Comparison of ENCODE assay signal across 8 cellular contexts in genomic region chr21:28521932-28522826, GRCh38.
DNase-seq lines count a peak whose midpoint lies in the region; TF ChIP-seq lines count a peak whose summit lies in the region.

No MANE protein-coding gene starts in this region.

- DNase-seq in ELR (ENCODE audit: low read depth) (peak; percentile 41), dedifferentiated amniotic fluid mesenchymal stem cell (ENCODE audit: extremely low spot score) (peak; percentile 56), myocyte (ENCODE audit: low read depth) (peak; percentile 45), midbrain (lab: John Stamatoyannopoulos, UW) (no peak), ovary (no peak)
- peak; percentile 9 for DNase-seq in Jurkat, Clone E6-1 (ENCODE audit: low read depth, low spot score)
- DNase-seq in effector CD8-positive, alpha-beta T cell (lab: John Stamatoyannopoulos, UW): no peak
- no peak for DNase-seq in stimulated activated CD4-positive, alpha-beta T cell treated with anti-CD3 and anti-CD28 coated beads, Interleukin-2, amount 100 ng/mL, for 48 hours

- WGBS in ovary, 3 donors: 16 to 29% (median 20%) methylated on average over 10 of the region's 10 CpGs

- intact Hi-C loops in ovary (cut with DNase I): no loop called here

- no peak for TF ChIP-seq EP300 in ovary (IDR thresholded peaks at IDR 0.05)

- no peaks in the 10 kb centered on the region for H3K9me3 ChIP-seq in ovary

- H3K36me3 ChIP-seq in ovary: no peaks in the 10 kb centered on the region

- no peaks in the 10 kb centered on the region for H3K27me3 ChIP-seq in ovary

- no peak for TF ChIP-seq CTCF in ovary (IDR thresholded peaks at IDR 0.05)

- no peak for TF ChIP-seq POLR2A in ovary (IDR thresholded peaks at IDR 0.05)

- no peak overlapping the region for H3K4me3 ChIP-seq in Jurkat, Clone E6-1 (ENCODE audit: low read length)
- no peak overlapping the region for H3K4me3 ChIP-seq in ovary

- no peak overlapping the region for H3K27ac ChIP-seq in ovary

- peaks cover 2% of the 10 kb centered on the region for H3K4me1 ChIP-seq in ovary (ENCODE audit: insufficient read depth)

Comparison
In these comparisons a context has a peak if more than half of its experiments do, and no peak if none do; other contexts are left out.
1. DNase-seq: peak in ELR (single experiment), Jurkat, Clone E6-1 (single experiment), dedifferentiated amniotic fluid mesenchymal stem cell (single experiment) and myocyte (single experiment); none in midbrain (single experiment), effector CD8-positive, alpha-beta T cell (single experiment), ovary (0 of 5) and stimulated activated CD4-positive, alpha-beta T cell treated with anti-CD3 and anti-CD28 coated beads, Interleukin-2, amount 100 ng/mL, for 48 hours (0 of 2).